ENCODE assay signal across 19 cellular contexts in genomic region chr10:124867304-124867703, GRCh38.
"Had no signal": no experiment of that assay in that cellular context is flagged by ENCODE, and none has a peak within 500 bp of the region (broad histone marks: within the 10 kb centered on the region; RNA-seq: fewer than 3 reads in every experiment).

No MANE protein-coding gene starts in this region.

- H3K9me3 ChIP-seq: left ventricle myocardium inferior, prostate gland, thoracic aorta, upper lobe of left lung had no signal

- H3K27ac ChIP-seq: brain microvascular endothelial cell, hepatocyte, left ventricle myocardium inferior, prostate gland, thoracic aorta, upper lobe of left lung had no signal

- H3K27ac Mint-ChIP-seq: activated naive CD4-positive, alpha-beta T cell treated with anti-CD3 and anti-CD28 coated beads, Interleukin-2, amount 50 U/mL, for 72 hours; mesothelial cell of epicardium; natural killer cell had no signal

- H3K4me1 ChIP-seq: prostate gland had no signal

- H3K36me3 Mint-ChIP-seq: activated naive CD4-positive, alpha-beta T cell treated with anti-CD3 and anti-CD28 coated beads, Interleukin-2, amount 50 U/mL, for 72 hours; mesothelial cell of epicardium; natural killer cell had no signal

- H3K4me3 ChIP-seq: hepatocyte, left ventricle myocardium inferior, prostate gland, thoracic aorta, upper lobe of left lung had no signal

- H3K36me3 ChIP-seq: brain microvascular endothelial cell, left ventricle myocardium inferior, prostate gland, thoracic aorta, upper lobe of left lung had no signal

- DNase-seq: activated CD4-positive, alpha-beta T cell treated with anti-CD3 and anti-CD28 coated beads, Interleukin-2, amount 50 U/mL, for 4 hours; activated gamma-delta T cell; brain microvascular endothelial cell; caudate nucleus; dermis blood vessel endothelial cell; effector CD8-positive, alpha-beta T cell; foreskin melanocyte; left ventricle myocardium inferior; natural killer cell; stimulated activated CD4-positive, alpha-beta T cell treated with anti-CD3 and anti-CD28 coated beads, Interleukin-4, amount 100 ng/mL, for 24 hours; stimulated activated naive CD4-positive, alpha-beta T cell treated with Interleukin-2 at 50 U/mL for 16 hours; T-helper 2 cell; upper lobe of left lung had no signal

- H3K9me3 Mint-ChIP-seq: activated naive CD4-positive, alpha-beta T cell treated with anti-CD3 and anti-CD28 coated beads, Interleukin-2, amount 50 U/mL, for 72 hours; mesothelial cell of epicardium; natural killer cell had no signal

- H3K4me1 Mint-ChIP-seq: natural killer cell had no signal

- ATAC-seq: activated naive CD4-positive, alpha-beta T cell treated with anti-CD3 and anti-CD28 coated beads, Interleukin-2, amount 50 U/mL, for 72 hours; esophagus mucosa; natural killer cell had no signal

- H3K4me3 Mint-ChIP-seq: mesothelial cell of epicardium, natural killer cell had no signal
